ENCODE assay signal across 22 cellular contexts in the genomic region with DNA sequence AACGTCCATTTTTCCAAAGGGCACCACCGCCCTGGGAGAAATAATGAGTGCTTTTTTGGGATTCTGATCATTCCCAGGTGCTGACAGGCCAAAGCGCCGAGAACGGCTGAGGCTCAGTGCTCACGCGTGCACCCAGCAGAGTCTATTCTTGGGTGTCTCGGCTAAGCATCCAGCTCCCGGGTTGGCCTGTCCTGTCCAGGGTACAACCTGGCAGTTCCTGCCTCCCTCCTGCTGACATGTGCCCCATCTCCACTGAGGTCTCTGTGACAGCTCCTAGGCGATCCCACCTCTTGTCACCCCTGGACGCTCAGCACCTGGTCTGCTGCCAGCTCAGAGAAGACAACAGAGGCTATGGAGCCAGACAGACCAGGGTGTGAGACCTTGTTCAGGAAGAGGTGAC.
"Had no signal": no experiment of that assay in that cellular context is flagged by ENCODE, and none has a peak within 500 bp of the region (broad histone marks: within the 10 kb centered on the region; RNA-seq: fewer than 3 reads in every experiment).

No MANE protein-coding gene starts in this region.

- H3K27ac ChIP-seq: HL-60, KMS-11 had no signal

- DNase-seq: Kasumi-1, MM.1S, NCI-H1092 treated with DMSO at 0.1 percent for 48 hours, NCI-H1417, NCI-H1436 treated with DMSO at 0.1 percent for 48 hours, NCI-H1694, NCI-H187 treated with DMSO at 0.1 percent for 48 hours, NCI-H2029 treated with DMSO at 0.1 percent for 48 hours, NCI-H2171 treated with DMSO at 0.1 percent for 48 hours, NCI-H345, NCI-H446 treated with DMSO at 0.1 percent for 48 hours, NCI-H510A treated with DMSO at 0.1 percent for 48 hours, NCI-H526, NCI-H82, RPMI8226, SHP77, SK-N-SH had no signal

- FAIRE-seq: HTR-8/SVneo, K562, RCC 7860 had no signal

- H3K4me2 ChIP-seq: KMS-11, SK-N-SH had no signal

- H3K4me3 ChIP-seq: K562 had no signal

- ATAC-seq: K562 had no signal

- H3K9ac ChIP-seq: KMS-11, SK-N-SH had no signal
